Comparison of ENCODE assay signal across 12 cellular contexts in genomic region chr19:45074744-45075143, GRCh38. TPM values are rescaled to one million over a fixed set of nuclear protein-coding genes. Genes with fewer than 3 reads are reported as not detected.
A peak's percentile ranks its signal among the peaks of the same experiment; 100 is the strongest.
DNase-seq lines count a peak whose midpoint lies in the region; ATAC-seq and TF ChIP-seq lines count a peak whose summit lies in the region.
"Had no signal": no experiment of that assay in that cellular context is flagged by ENCODE, and none has a peak within 500 bp of the region (broad histone marks: within the 10 kb centered on the region; RNA-seq: fewer than 3 reads in every experiment).

No MANE protein-coding gene starts in this region.

- H3K18ac ChIP-seq in trophoblast cell (ENCODE audit: low read length): no peak overlapping the region

- H3K36me3 ChIP-seq in OCI-LY7 (ENCODE audit: insufficient read depth, low read length) (peaks cover 55% of the 10 kb centered on the region), trophoblast cell (ENCODE audit: control insufficient read depth in 1 of 2, insufficient read depth in 2 of 2, low read length in 2 of 2) (peaks cover 21 to 28% of the 10 kb centered on the region in 2 experiments)
- H3K36me3 ChIP-seq: uterus had no signal

- no peak overlapping the region for H3K4ac ChIP-seq in trophoblast cell (ENCODE audit: low read depth, low read length)

- peaks cover 73% of the 10 kb centered on the region for H3K4me1 ChIP-seq in OCI-LY7 (ENCODE audit: insufficient read depth, low read length, poor library complexity, severe bottlenecking)
- peaks cover 6 to 8% of the 10 kb centered on the region in 2 experiments for H3K4me1 ChIP-seq in trophoblast cell (ENCODE audit: control insufficient read depth in 1 of 2, insufficient read depth in 2 of 2, low read length in 2 of 2)

- H3K9ac ChIP-seq in trophoblast cell (ENCODE audit: low read length): no peak overlapping the region

- intact Hi-C loops in OCI-LY7 (cut with micrococcal nuclease; ENCODE audit: unreplicated experiment) (loop anchor here (2.0 to 5.0 kb wide), 4 partner anchors 58 to 322 kb away; no protein-coding TSS in a partner anchor), lower leg skin (cut with DNase I; ENCODE audit: low total_unique reads) (no loop called here)

- H3K79me2 ChIP-seq in OCI-LY7 (ENCODE audit: insufficient read depth, low read depth, low read length) (peaks cover 46% of the 10 kb centered on the region), trophoblast cell (ENCODE audit: control insufficient read depth, insufficient read depth, low read length, poor library complexity) (peaks cover 2% of the 10 kb centered on the region)

- no peak overlapping the region for H4K12ac ChIP-seq in trophoblast cell (ENCODE audit: low read depth, low read length)

- H2AFZ ChIP-seq in OCI-LY7 (ENCODE audit: low read length) (no peak overlapping the region), trophoblast cell (ENCODE audit: insufficient read depth, low read length, poor library complexity) (no peak overlapping the region)

- TF ChIP-seq CTCF in OCI-LY7 (conservative IDR thresholded peaks at IDR 0.05; ENCODE audit: low read length) (no peak), epithelial cell of esophagus (IDR thresholded peaks at IDR 0.05; ENCODE audit: insufficient read depth, low read depth, low read length, missing control alignments) (no peak), lower leg skin (IDR thresholded peaks at IDR 0.05) (no peak)

- peak overlapping the region; percentile 100 for H3K4me2 ChIP-seq in OCI-LY7 (ENCODE audit: low read length)
- H3K4me2 ChIP-seq in trophoblast cell (ENCODE audit: low read length): peak overlapping the region; percentile 20

- no CpG with 5 or more reads among the region's 7 CpGs for WGBS in trophoblast cell (ENCODE audit: extremely low coverage, insufficient coverage, insufficient read length)
- 65 to 68% methylated on average over 7 of the region's 7 CpGs for WGBS in lower leg skin, 2 donors

- H2AK5ac ChIP-seq in trophoblast cell (ENCODE audit: low read length): no peak overlapping the region

- H3K79me1 ChIP-seq in trophoblast cell (ENCODE audit: low read length): peaks cover 8% of the 10 kb centered on the region

- CTCF ChIA-PET in OCI-LY7 (lab: Charles Lee; ENCODE audit: unreplicated experiment): no interaction called here

- TF ChIP-seq POLR2A in lower leg skin (IDR thresholded peaks at IDR 0.05): no peak

- no peak overlapping the region for H2BK5ac ChIP-seq in trophoblast cell (ENCODE audit: low read depth, low read length, poor library complexity)

- peaks cover 3% of the 10 kb centered on the region; the same call in 1 of the 2 replicates for H4K20me1 ChIP-seq in OCI-LY7 (ENCODE audit: insufficient read depth, low read length)

- H3K4me3 ChIP-seq in GM08714 (ENCODE audit: low read length) (peak overlapping the region; percentile 64; the same call in 1 of the 2 replicates), OCI-LY7 (ENCODE audit: low read depth, low read length, poor library complexity, severe bottlenecking) (peak overlapping the region; percentile 85), epithelial cell of esophagus (ENCODE audit: low read length) (peak overlapping the region; percentile 69), trophoblast cell (ENCODE audit: low read depth, low read length) (no peak overlapping the region), lower leg skin (ENCODE audit: low read depth, poor library complexity, severe bottlenecking) (no peak overlapping the region)

- no peak overlapping the region for H3K23ac ChIP-seq in trophoblast cell (ENCODE audit: low read length)

- peak overlapping the region; percentile 88 for H3K27ac ChIP-seq in OCI-LY7 (ENCODE audit: low read depth, low read length, poor library complexity, severe bottlenecking)
- H3K27ac ChIP-seq in trophoblast cell (ENCODE audit: low read depth, low read length): no peak overlapping the region
- H3K27ac ChIP-seq: uterus had no signal

- POLR2A ChIA-PET in OCI-LY7 (lab: Charles Lee): interaction anchor here (0.6 to 1.0 kb wide), 4 partner anchors 15 to 117 kb away, joined by 3 to 5 read pairs (median 4); no protein-coding TSS in a partner anchor

- DNase-seq in OCI-LY7 (ENCODE audit: low spot score) (no peak), epithelial cell of esophagus (ENCODE audit: low read depth) (no peak), trophoblast cell (no peak), lower leg skin (ENCODE audit: low spot score in 2 of 2) (no peak), NCI-H2081 treated with DMSO at 0.1 percent for 48 hours (lab: John Stamatoyannopoulos, UW) (no peak)
- DNase-seq: activated CD4-positive, alpha-beta T cell treated with anti-CD3 and anti-CD28 coated beads, Interleukin-2, amount 50 U/mL, for 1 hour; NCI-H2171; uterus had no signal

- no peak overlapping the region for H2BK120ac ChIP-seq in trophoblast cell (ENCODE audit: insufficient read depth, low read length, poor library complexity)

- H3K9me2 ChIP-seq in OCI-LY7 (ENCODE audit: insufficient read depth, low read length): no peaks in the 10 kb centered on the region

- no TSS peak for BruUV-seq in OCI-LY7 (replicated peaks; lab: Mats Ljungman, UMichigan)

- ATAC-seq in HG02798 (IDR thresholded peaks at IDR 0.05; ENCODE audit: poor library complexity, unreplicated experiment) (no peak), HG03565 (IDR thresholded peaks at IDR 0.05; ENCODE audit: unreplicated experiment) (no peak)

- H3K9me3 ChIP-seq in OCI-LY7 (ENCODE audit: low read length): no peaks in the 10 kb centered on the region
- no peaks in the 10 kb centered on the region for H3K9me3 ChIP-seq in trophoblast cell (ENCODE audit: insufficient read depth, low read depth, low read length)
- H3K9me3 ChIP-seq: uterus had no signal

- H4K91ac ChIP-seq in trophoblast cell (ENCODE audit: low read depth, low read length): no peak overlapping the region

- no peaks in the 10 kb centered on the region for H3K27me3 ChIP-seq in trophoblast cell (ENCODE audit: insufficient read depth, low read length)
- H3K27me3 ChIP-seq: uterus had no signal

- H3K14ac ChIP-seq in trophoblast cell (ENCODE audit: low read length): no peak overlapping the region

- H4K8ac ChIP-seq in trophoblast cell (ENCODE audit: low read depth, low read length): no peak overlapping the region

- H2BK12ac ChIP-seq in trophoblast cell (ENCODE audit: low read length): no peak overlapping the region

RNA-seq across cellular contexts. Expression of gene ZNF296, which starts 1.5 kb away (rescaled TPM):
- 10.6 and 13.5 TPM in 2 replicates for total RNA-seq in OCI-LY7 (2014; rRNA removed; shearing (Covaris generic))
- 31.4 and 31.6 TPM in 2 replicates for total RNA-seq in OCI-LY7 (2022)
- 0.62 and 0.67 TPM in 2 replicates for polyA plus RNA-seq in trophoblast cell (2013)
- total RNA-seq in lower leg skin: 1 to 10 TPM; 2.4 to 7.8 (median 4.8) TPM
- total RNA-seq: fibroblast of lung had no signal

RNA-seq across cellular contexts. Expression of gene GEMIN7, which starts 4.3 kb away (rescaled TPM):
- 45.2 and 60.0 TPM in 2 replicates for total RNA-seq in OCI-LY7 (2014; rRNA removed; shearing (Covaris generic))
- total RNA-seq in OCI-LY7 (2022) (38.8 and 46.3 TPM in 2 replicates), lower leg skin (10 to 100 TPM; 11.8 to 24.9 (median 21.5) TPM)
- 18.4 and 19.0 TPM in 2 replicates for polyA plus RNA-seq in trophoblast cell (2013)

RNA-seq across cellular contexts. Expression of gene PPP1R37, which starts 18.2 kb away (rescaled TPM):
- 35.5 and 48.6 TPM in 2 replicates for total RNA-seq in OCI-LY7 (2014; rRNA removed; shearing (Covaris generic))
- total RNA-seq in OCI-LY7 (2022) (24.7 and 27.7 TPM in 2 replicates), lower leg skin (10 to 100 TPM; 37.4 to 55.2 (median 52.1) TPM)
- polyA plus RNA-seq in trophoblast cell (2013): 12.8 and 12.9 TPM in 2 replicates

RNA-seq across cellular contexts. Expression of gene CLASRP, which starts 35.9 kb away (rescaled TPM):
- 142 and 152 TPM in 2 replicates for total RNA-seq in OCI-LY7 (2014; rRNA removed; shearing (Covaris generic))
- total RNA-seq in OCI-LY7 (2022): 166 and 181 TPM in 2 replicates
- polyA plus RNA-seq in trophoblast cell (2013): 30.4 TPM in 2 replicates
- total RNA-seq in lower leg skin: 100 to 1,000 TPM in 2 of 4 donors, 10 to 100 TPM in 2; 59.9 to 207 (median 128) TPM

Comparison
In these comparisons a context has a peak if more than half of its experiments do, and no peak if none do; other contexts are left out.
1. H3K4me3 ChIP-seq: peak in GM08714 (single experiment), OCI-LY7 (single experiment) and epithelial cell of esophagus (single experiment); none in trophoblast cell (single experiment) and lower leg skin (single experiment).